ENCODE assay signal across 34 cellular contexts in the genomic region with DNA sequence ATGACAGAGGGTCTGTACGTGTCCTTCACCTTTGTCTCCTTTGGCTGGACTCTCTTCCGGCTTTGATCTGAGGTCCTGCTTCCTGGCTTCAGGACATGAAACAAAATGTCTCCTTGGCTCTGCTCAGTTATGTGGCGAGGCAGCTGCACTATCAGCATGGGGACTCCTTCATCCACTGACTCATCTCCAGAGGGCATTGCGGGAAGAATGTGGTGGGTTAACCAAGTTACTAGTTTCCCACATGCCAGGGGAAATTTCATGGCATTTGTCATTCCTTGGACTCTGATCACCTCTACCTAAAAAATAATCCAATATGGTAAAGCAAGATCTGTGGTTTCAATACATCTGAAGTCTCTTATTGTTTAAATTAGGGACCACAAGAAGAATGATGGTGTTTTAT.
"Had no signal": no experiment of that assay in that cellular context is flagged by ENCODE, and none has a peak within 500 bp of the region (broad histone marks: within the 10 kb centered on the region; RNA-seq: fewer than 3 reads in every experiment).

No MANE protein-coding gene starts in this region.

- FAIRE-seq: colon, endometrium, endothelial cell of umbilical vein had no signal

- H3K36me3 ChIP-seq: adrenal gland, esophagus squamous epithelium, gastroesophageal sphincter, heart right ventricle, WERI-Rb-1 had no signal

- H3K4me3 Mint-ChIP-seq: activated B cell treated with CpG ODN at 0.5 μM for 24 hours; activated CD4-positive, alpha-beta T cell treated with anti-CD3 and anti-CD28 coated beads for 36 hours; activated CD4-positive, alpha-beta T cell treated with anti-CD3 and anti-CD28 coated beads, Interleukin-2, amount 10 ng/mL, durations not matched to agents 24 days and 14 days; activated CD8-positive, alpha-beta T cell treated with anti-CD3 and anti-CD28 coated beads for 36 hours; activated naive CD4-positive, alpha-beta T cell treated with anti-CD3 and anti-CD28 coated beads for 36 hours; activated naive CD4-positive, alpha-beta T cell treated with anti-CD3 and anti-CD28 coated beads, Interleukin-2, amount 50 U/mL, for 24 hours; activated naive CD8-positive, alpha-beta T cell treated with anti-CD3 and anti-CD28 coated beads for 36 hours; activated naive CD8-positive, alpha-beta T cell treated with anti-CD3 and anti-CD28 coated beads, Interleukin-2, amount 50 U/mL, for 24 hours; activated T-cell treated with anti-CD3 and anti-CD28 coated beads, Interleukin-2, amount 50 U/mL, for 4 hours; T-helper 17 cell; T-helper 2 cell treated with Interferon-gamma antibody and Interleukin-4, amounts not matched to agents 5 μg/mL and 100 μg/mL, for 36 hours had no signal

- H3K27ac ChIP-seq: adrenal gland, body of pancreas, epithelial cell of prostate, esophagus squamous epithelium, gastroesophageal sphincter, heart right ventricle, WERI-Rb-1 had no signal

- H3K27me3 Mint-ChIP-seq: activated CD4-positive, alpha-beta T cell treated with anti-CD3 and anti-CD28 coated beads, Interleukin-2, amount 10 ng/mL, durations not matched to agents 24 days and 14 days; activated naive CD8-positive, alpha-beta T cell treated with anti-CD3 and anti-CD28 coated beads, Interleukin-2, amount 50 U/mL, for 24 hours; T-helper 17 cell had no signal

- H3K4me1 Mint-ChIP-seq: activated B cell treated with CpG ODN at 0.5 μM for 24 hours; activated CD4-positive, alpha-beta T cell treated with anti-CD3 and anti-CD28 coated beads for 36 hours; activated CD4-positive, alpha-beta T cell treated with anti-CD3 and anti-CD28 coated beads, Interleukin-2, amount 10 ng/mL, durations not matched to agents 24 days and 14 days; activated naive CD4-positive, alpha-beta T cell treated with anti-CD3 and anti-CD28 coated beads, Interleukin-2, amount 50 U/mL, for 24 hours; activated naive CD8-positive, alpha-beta T cell treated with anti-CD3 and anti-CD28 coated beads for 36 hours; activated naive CD8-positive, alpha-beta T cell treated with anti-CD3 and anti-CD28 coated beads, Interleukin-2, amount 50 U/mL, for 24 hours; T-helper 17 cell had no signal

- H3K9me3 Mint-ChIP-seq: activated CD8-positive, alpha-beta T cell treated with anti-CD3 and anti-CD28 coated beads for 36 hours; activated naive CD4-positive, alpha-beta T cell treated with anti-CD3 and anti-CD28 coated beads, Interleukin-2, amount 50 U/mL, for 24 hours; activated T-helper 2 cell treated with anti-CD3 and anti-CD28 coated beads, Interferon-gamma antibody, Interleukin-2, Interleukin-4, amounts not matched to agents 10 μg/mL and 5 μg/mL and 100 μg/mL, durations not matched to agents 14 hours and 24 hours and 36 hours; T-helper 2 cell treated with Interferon-gamma antibody and Interleukin-4, amounts not matched to agents 5 μg/mL and 100 μg/mL, for 36 hours had no signal

- H3K4me3 ChIP-seq: adrenal gland, body of pancreas, esophagus squamous epithelium, gastroesophageal sphincter, heart right ventricle had no signal

- H3K27me3 ChIP-seq: adrenal gland, body of pancreas had no signal

- H3K27ac Mint-ChIP-seq: activated B cell treated with CpG ODN at 0.5 μM for 24 hours; activated CD4-positive, alpha-beta T cell treated with anti-CD3 and anti-CD28 coated beads for 36 hours; activated CD4-positive, alpha-beta T cell treated with anti-CD3 and anti-CD28 coated beads, Interleukin-2, amount 10 ng/mL, durations not matched to agents 24 days and 14 days; activated CD8-positive, alpha-beta T cell treated with anti-CD3 and anti-CD28 coated beads for 36 hours; activated naive CD4-positive, alpha-beta T cell treated with anti-CD3 and anti-CD28 coated beads for 36 hours; activated naive CD4-positive, alpha-beta T cell treated with anti-CD3 and anti-CD28 coated beads, Interleukin-2, amount 50 U/mL, for 24 hours; activated naive CD8-positive, alpha-beta T cell treated with anti-CD3 and anti-CD28 coated beads for 36 hours; activated naive CD8-positive, alpha-beta T cell treated with anti-CD3 and anti-CD28 coated beads, Interleukin-2, amount 50 U/mL, for 24 hours; activated T-helper 2 cell treated with anti-CD3 and anti-CD28 coated beads, Interferon-gamma antibody, Interleukin-2, Interleukin-4, amounts not matched to agents 10 μg/mL and 5 μg/mL and 100 μg/mL, durations not matched to agents 14 hours and 24 hours and 36 hours; T-helper 17 cell; T-helper 2 cell treated with Interferon-gamma antibody and Interleukin-4, amounts not matched to agents 5 μg/mL and 100 μg/mL, for 36 hours had no signal

- DNase-seq: activated B cell treated with CpG ODN at 0.5 μM for 24 hours; activated CD4-positive, alpha-beta T cell treated with anti-CD3 and anti-CD28 coated beads for 36 hours; activated CD4-positive, alpha-beta T cell treated with anti-CD3 and anti-CD28 coated beads, Interleukin-2, amount 10 ng/mL, durations not matched to agents 24 days and 14 days; activated CD4-positive, CD25-positive, alpha-beta regulatory T cell treated with anti-CD3 and anti-CD28 coated beads, Interleukin-2, amount 50 U/mL, for 72 hours; activated CD8-positive, alpha-beta memory T cell treated with anti-CD3 and anti-CD28 coated beads for 24 hours; activated CD8-positive, alpha-beta T cell treated with anti-CD3 and anti-CD28 coated beads for 36 hours; activated effector memory CD4-positive, alpha-beta T cell treated with anti-CD3 and anti-CD28 coated beads, Interleukin-2, amount 50 U/mL, for 16 hours; activated naive CD4-positive, alpha-beta T cell treated with anti-CD3 and anti-CD28 coated beads for 36 hours; activated naive CD8-positive, alpha-beta T cell treated with anti-CD3 and anti-CD28 coated beads for 36 hours; activated naive CD8-positive, alpha-beta T cell treated with anti-CD3 and anti-CD28 coated beads, Interleukin-2, amount 50 U/mL, for 24 hours; activated T-cell treated with anti-CD3 and anti-CD28 coated beads, Interleukin-2, amount 50 U/mL, for 4 hours; adrenal gland; amygdala; aorta; body of pancreas; caudate nucleus; cortex of kidney; dermis blood vessel endothelial cell; effector CD8-positive, alpha-beta T cell; esophagus squamous epithelium; foreskin melanocyte; heart right ventricle; T-helper 1 cell; T-helper 17 cell; T1000; WERI-Rb-1 had no signal

- H3K9me3 ChIP-seq: adrenal gland, body of pancreas had no signal

- ATAC-seq: activated CD4-positive, alpha-beta T cell treated with anti-CD3 and anti-CD28 coated beads for 36 hours; activated CD8-positive, alpha-beta T cell treated with anti-CD3 and anti-CD28 coated beads for 36 hours; activated naive CD8-positive, alpha-beta T cell treated with anti-CD3 and anti-CD28 coated beads, Interleukin-2, amount 50 U/mL, for 24 hours; activated T-cell treated with anti-CD3 and anti-CD28 coated beads, Interleukin-2, amount 50 U/mL, for 4 hours; body of pancreas; gastroesophageal sphincter; heart right ventricle; T-helper 17 cell had no signal

- H3K36me3 Mint-ChIP-seq: activated naive CD4-positive, alpha-beta T cell treated with anti-CD3 and anti-CD28 coated beads, Interleukin-2, amount 50 U/mL, for 24 hours; activated naive CD8-positive, alpha-beta T cell treated with anti-CD3 and anti-CD28 coated beads for 36 hours had no signal

- H3K4me1 ChIP-seq: adrenal gland, body of pancreas, esophagus squamous epithelium, gastroesophageal sphincter, heart right ventricle had no signal
